ENCODE assay signal across 8 cellular contexts in the genomic region with DNA sequence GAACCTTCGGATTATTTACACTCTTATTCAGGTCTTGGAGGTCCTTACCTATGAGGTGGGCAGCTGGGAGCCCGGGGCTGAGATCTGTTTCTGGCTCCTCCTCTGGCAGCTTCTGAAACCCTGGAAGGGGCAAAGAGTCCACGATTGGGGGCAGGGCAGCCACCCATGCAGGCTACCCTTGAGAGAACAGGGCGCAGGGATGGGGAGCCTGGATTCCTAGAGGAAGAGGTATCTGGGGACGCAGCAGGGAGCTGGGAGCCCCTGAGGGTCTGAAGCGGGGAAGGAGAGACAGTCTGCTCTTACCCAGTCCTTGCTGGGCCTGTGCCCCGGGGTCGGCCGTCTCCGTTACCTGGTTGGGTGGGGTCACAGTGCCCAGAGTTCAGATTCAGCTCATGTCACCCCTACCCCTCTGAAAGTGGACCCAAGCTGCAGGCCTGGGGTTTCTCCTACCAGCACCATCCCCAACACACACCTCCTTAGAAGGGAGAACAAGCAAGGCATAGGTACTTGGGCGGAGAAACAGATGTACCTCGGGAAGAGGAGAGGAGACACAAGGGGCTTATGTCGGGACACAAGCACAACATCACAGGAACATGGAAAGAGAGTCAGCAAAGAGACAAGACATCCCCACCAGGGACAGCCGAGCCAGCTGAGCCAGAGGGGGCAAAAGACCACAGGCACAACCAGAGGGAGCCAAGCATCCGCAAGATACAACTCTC. TPM values are rescaled to one million over a fixed set of nuclear protein-coding genes. Genes with fewer than 3 reads are reported as not detected.
DNase-seq lines count a peak whose midpoint lies in the region; ATAC-seq and TF ChIP-seq lines count a peak whose summit lies in the region.

No MANE protein-coding gene starts in this region.

- no peak for ATAC-seq in HG03442 (IDR thresholded peaks at IDR 0.05; ENCODE audit: unreplicated experiment)

- H3K9ac ChIP-seq in neural cell (ENCODE audit: low read length) = peak overlapping the region; percentile 61

- H3K4me3 ChIP-seq in SJCRH30 (peak overlapping the region; percentile 64), epithelial cell of esophagus (ENCODE audit: low read length) (peak overlapping the region; percentile 86), neural cell (ENCODE audit: low read length) (peak overlapping the region; percentile 67)

- H3K79me2 ChIP-seq in neural cell (replicated peaks; ENCODE audit: insufficient read depth, low read length) = no peaks in the 10 kb centered on the region

- TF ChIP-seq EP300 in neural cell (conservative IDR thresholded peaks at IDR 0.05; ENCODE audit: poor library complexity, severe bottlenecking) = no peak

- H3F3A ChIP-seq in neural cell (ENCODE audit: insufficient read depth, low read length, poor library complexity, severe bottlenecking) = no peaks in the 10 kb centered on the region

- no peaks in the 10 kb centered on the region for H3K36me3 ChIP-seq in SJCRH30
- H3K36me3 ChIP-seq in neural cell (ENCODE audit: insufficient read depth, low read length) = no peaks in the 10 kb centered on the region

- H3K27me3 ChIP-seq in SJCRH30 = no peaks in the 10 kb centered on the region
- H3K27me3 ChIP-seq in neural cell (ENCODE audit: insufficient read depth, low read depth, low read length) = peaks cover 14% of the 10 kb centered on the region

- no peak for TF ChIP-seq CTCF in epithelial cell of esophagus (IDR thresholded peaks at IDR 0.05; ENCODE audit: insufficient read depth, low read depth, low read length, missing control alignments)
- no peak for TF ChIP-seq CTCF in neural cell (IDR thresholded peaks at IDR 0.05; ENCODE audit: poor library complexity, severe bottlenecking)

- no peak for TF ChIP-seq RAD21 in neural cell (conservative IDR thresholded peaks at IDR 0.05)

- H3K9me3 ChIP-seq in SJCRH30 (replicated peaks) (no peaks in the 10 kb centered on the region), neural cell (ENCODE audit: low read length) (no peaks in the 10 kb centered on the region)

- H3K9me2 ChIP-seq in neural cell (ENCODE audit: insufficient read depth, low read length) = no peaks in the 10 kb centered on the region

- no peaks in the 10 kb centered on the region for H4K20me1 ChIP-seq in neural cell (ENCODE audit: insufficient read depth)

- peak; percentile 32 for DNase-seq in ELR (ENCODE audit: low read depth)
- peak in 1 of 2 experiments; percentile 10 for DNase-seq in SJCRH30
- DNase-seq in epithelial cell of esophagus (ENCODE audit: low read depth) = no peak
- no peak for DNase-seq in A172 (ENCODE audit: low spot score)
- DNase-seq in NCI-H1417 (lab: John Stamatoyannopoulos, UW) = no peak
- DNase-seq in H4 (ENCODE audit: low spot score) = no peak

- H3K4me2 ChIP-seq in neural cell (ENCODE audit: low read length) = no peak overlapping the region

- H3K27ac ChIP-seq in SJCRH30 (no peak overlapping the region), neural cell (ENCODE audit: low read length) (no peak overlapping the region)

- no peaks in the 10 kb centered on the region for H3K4me1 ChIP-seq in SJCRH30

- no peak overlapping the region for H2AFZ ChIP-seq in neural cell (ENCODE audit: low read depth, low read length)

TF ChIP-seq in neural cell, 6 proteins besides CTCF, POLR2A, EP300 and RAD21:
- TF ChIP-seq POLR2AphosphoS5 (IDR thresholded peaks at IDR 0.05) (no peak), EZH2 (IDR thresholded peaks at IDR 0.05; ENCODE audit: borderline replicate concordance, insufficient read depth, low read length, poor library complexity, severe bottlenecking) (no peak), TAF1 (IDR thresholded peaks at IDR 0.05; ENCODE audit: low read depth) (no peak), SMC3 (conservative IDR thresholded peaks at IDR 0.05; ENCODE audit: poor library complexity) (no peak), MXI1 (conservative IDR thresholded peaks at IDR 0.05; ENCODE audit: poor library complexity, severe bottlenecking) (no peak)
- TF ChIP-seq, protein P1, sequence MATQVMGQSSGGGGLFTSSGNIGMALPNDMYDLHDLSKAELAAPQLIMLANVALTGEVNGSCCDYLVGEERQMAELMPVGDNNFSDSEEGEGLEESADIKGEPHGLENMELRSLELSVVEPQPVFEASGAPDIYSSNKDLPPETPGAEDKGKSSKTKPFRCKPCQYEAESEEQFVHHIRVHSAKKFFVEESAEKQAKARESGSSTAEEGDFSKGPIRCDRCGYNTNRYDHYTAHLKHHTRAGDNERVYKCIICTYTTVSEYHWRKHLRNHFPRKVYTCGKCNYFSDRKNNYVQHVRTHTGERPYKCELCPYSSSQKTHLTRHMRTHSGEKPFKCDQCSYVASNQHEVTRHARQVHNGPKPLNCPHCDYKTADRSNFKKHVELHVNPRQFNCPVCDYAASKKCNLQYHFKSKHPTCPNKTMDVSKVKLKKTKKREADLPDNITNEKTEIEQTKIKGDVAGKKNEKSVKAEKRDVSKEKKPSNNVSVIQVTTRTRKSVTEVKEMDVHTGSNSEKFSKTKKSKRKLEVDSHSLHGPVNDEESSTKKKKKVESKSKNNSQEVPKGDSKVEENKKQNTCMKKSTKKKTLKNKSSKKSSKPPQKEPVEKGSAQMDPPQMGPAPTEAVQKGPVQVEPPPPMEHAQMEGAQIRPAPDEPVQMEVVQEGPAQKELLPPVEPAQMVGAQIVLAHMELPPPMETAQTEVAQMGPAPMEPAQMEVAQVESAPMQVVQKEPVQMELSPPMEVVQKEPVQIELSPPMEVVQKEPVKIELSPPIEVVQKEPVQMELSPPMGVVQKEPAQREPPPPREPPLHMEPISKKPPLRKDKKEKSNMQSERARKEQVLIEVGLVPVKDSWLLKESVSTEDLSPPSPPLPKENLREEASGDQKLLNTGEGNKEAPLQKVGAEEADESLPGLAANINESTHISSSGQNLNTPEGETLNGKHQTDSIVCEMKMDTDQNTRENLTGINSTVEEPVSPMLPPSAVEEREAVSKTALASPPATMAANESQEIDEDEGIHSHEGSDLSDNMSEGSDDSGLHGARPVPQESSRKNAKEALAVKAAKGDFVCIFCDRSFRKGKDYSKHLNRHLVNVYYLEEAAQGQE (IDR thresholded peaks at IDR 0.05; ENCODE audit: borderline replicate concordance) = no peak
TF ChIP-seq in neural cell: peak in this region for 0.

RNA-seq across cellular contexts. Expression of a gene that starts 0.6 kb away (rescaled TPM):
- total RNA-seq in SJCRH30 (2014; rRNA removed; shearing (Covaris generic)) = not detected in 2 replicates
- polyA plus RNA-seq in neural cell = not detected in 2 replicates
- not detected in 2 replicates for polyA minus RNA-seq in neural cell
- not detected in 2 replicates for total RNA-seq in A172 (2014; rRNA removed; shearing (Covaris generic))
- total RNA-seq in H4 (2014; rRNA removed; shearing (Covaris generic)) = not detected in 2 replicates

RNA-seq across cellular contexts. Expression of a gene that starts 4.4 kb away (rescaled TPM):
- not detected in 2 replicates for total RNA-seq in SJCRH30 (2014; rRNA removed; shearing (Covaris generic))
- polyA plus RNA-seq in neural cell = not detected in 2 replicates
- polyA minus RNA-seq in neural cell = not detected in 2 replicates
- total RNA-seq in A172 (2014; rRNA removed; shearing (Covaris generic)) = not detected in 2 replicates
- not detected in 2 replicates for total RNA-seq in H4 (2014; rRNA removed; shearing (Covaris generic))

RNA-seq across cellular contexts. Expression of a gene that starts 6.3 kb away (rescaled TPM):
- total RNA-seq in SJCRH30 (2014; rRNA removed; shearing (Covaris generic)) = not detected in 2 replicates
- polyA plus RNA-seq in neural cell = not detected in 2 replicates
- not detected in 2 replicates for polyA minus RNA-seq in neural cell
- total RNA-seq in A172 (2014; rRNA removed; shearing (Covaris generic)) = not detected in 2 replicates
- total RNA-seq in H4 (2014; rRNA removed; shearing (Covaris generic)) = not detected in 2 replicates

RNA-seq across cellular contexts. Expression of a gene that starts 9.6 kb away (rescaled TPM):
- total RNA-seq in SJCRH30 (2014; rRNA removed; shearing (Covaris generic)) = not detected in 2 replicates
- 0.56 TPM in 1 of 2 replicates, not detected in the other for polyA plus RNA-seq in neural cell
- not detected in 2 replicates for polyA minus RNA-seq in neural cell
- total RNA-seq in A172 (2014; rRNA removed; shearing (Covaris generic)) = not detected in 2 replicates
- total RNA-seq in H4 (2014; rRNA removed; shearing (Covaris generic)) = not detected in 2 replicates

RNA-seq across cellular contexts. Expression of a gene that starts 11.1 kb away (rescaled TPM):
- total RNA-seq in SJCRH30 (2014; rRNA removed; shearing (Covaris generic)) = not detected in 2 replicates
- polyA plus RNA-seq in neural cell = not detected in 2 replicates
- polyA minus RNA-seq in neural cell = not detected in 2 replicates
- total RNA-seq in A172 (2014; rRNA removed; shearing (Covaris generic)) = not detected in 2 replicates
- not detected in 2 replicates for total RNA-seq in H4 (2014; rRNA removed; shearing (Covaris generic))
